Comparison of ENCODE assay signal across 22 cellular contexts in genomic region chr10:48705407-48705938, GRCh38. TPM values are rescaled to one million over a fixed set of nuclear protein-coding genes. Genes with fewer than 3 reads are reported as not detected.
"Had no signal": no experiment of that assay in that cellular context is flagged by ENCODE, and none has a peak within 500 bp of the region (broad histone marks: within the 10 kb centered on the region; RNA-seq: fewer than 3 reads in every experiment).

No MANE protein-coding gene starts in this region.

- H3K4me1 ChIP-seq: gastrocnemius medialis, vagina had no signal

- H3K27me3 ChIP-seq: gastrocnemius medialis, heart left ventricle, right atrium auricular region, tibial nerve, vagina had no signal

- H3K4me1 Mint-ChIP-seq: activated CD4-positive, alpha-beta T cell treated with anti-CD3 and anti-CD28 coated beads for 36 hours; immature natural killer cell; nephron progenitor cell had no signal

- H3K36me3 Mint-ChIP-seq: activated CD4-positive, alpha-beta memory T cell treated with anti-CD3 and anti-CD28 coated beads for 36 hours; immature natural killer cell had no signal

- ATAC-seq: activated CD4-positive, alpha-beta T cell treated with anti-CD3 and anti-CD28 coated beads for 36 hours; activated T-cell treated with anti-CD3 and anti-CD28 coated beads, Interleukin-2, amount 50 U/mL, for 4 hours; gastrocnemius medialis; heart left ventricle had no signal

- H3K27ac ChIP-seq: epithelial cell of prostate, gastrocnemius medialis, heart left ventricle, right atrium auricular region, tibial nerve, vagina, WERI-Rb-1 had no signal

- H3K9me3 Mint-ChIP-seq: activated CD4-positive, alpha-beta memory T cell treated with anti-CD3 and anti-CD28 coated beads for 36 hours; activated T-cell treated with anti-CD3 and anti-CD28 coated beads, Interleukin-2, amount 50 U/mL, for 4 hours; nephron progenitor cell had no signal

- H3K9me3 ChIP-seq: gastrocnemius medialis, heart left ventricle, right atrium auricular region, tibial nerve, vagina had no signal

- FAIRE-seq: astrocyte, bronchial epithelial cell had no signal

- DNase-seq: activated CD4-positive, alpha-beta memory T cell treated with anti-CD3 and anti-CD28 coated beads for 36 hours; activated CD4-positive, alpha-beta T cell treated with anti-CD3 and anti-CD28 coated beads for 36 hours; activated effector memory CD4-positive, alpha-beta T cell treated with Interleukin-2 at 50 U/mL for 16 hours; activated naive CD4-positive, alpha-beta T cell treated with anti-CD3 and anti-CD28 coated beads, Interleukin-2, amount 50 U/mL, for 16 hours; activated T-cell treated with anti-CD3 and anti-CD28 coated beads, Interleukin-2, amount 50 U/mL, for 4 hours; gastrocnemius medialis; heart left ventricle; immature natural killer cell; nephron progenitor cell; occipital lobe; stimulated activated CD4-positive, alpha-beta T cell treated with anti-CD3 and anti-CD28 coated beads, Interleukin-2, amount 100 ng/mL, for 48 hours; stimulated activated naive CD4-positive, alpha-beta T cell; substantia nigra; WERI-Rb-1 had no signal

- H3K4me3 Mint-ChIP-seq: activated CD4-positive, alpha-beta memory T cell treated with anti-CD3 and anti-CD28 coated beads for 36 hours; activated CD4-positive, alpha-beta T cell treated with anti-CD3 and anti-CD28 coated beads for 36 hours; activated T-cell treated with anti-CD3 and anti-CD28 coated beads, Interleukin-2, amount 50 U/mL, for 4 hours; immature natural killer cell; nephron progenitor cell had no signal

- H3K4me3 ChIP-seq: gastrocnemius medialis, heart left ventricle, right atrium auricular region, tibial nerve, vagina had no signal

- H3K36me3 ChIP-seq: gastrocnemius medialis, right atrium auricular region, tibial nerve, vagina, WERI-Rb-1 had no signal

- H3K27ac Mint-ChIP-seq: activated CD4-positive, alpha-beta memory T cell treated with anti-CD3 and anti-CD28 coated beads for 36 hours; activated CD4-positive, alpha-beta T cell treated with anti-CD3 and anti-CD28 coated beads for 36 hours; immature natural killer cell; nephron progenitor cell; progenitor cell of endocrine pancreas had no signal

RNA-seq across cellular contexts. Expression of gene WDFY4, which starts 20.8 kb away (rescaled TPM):
- total RNA-seq: activated CD4-positive, alpha-beta memory T cell treated with anti-CD3 and anti-CD28 coated beads for 36 hours; chondrocyte had no signal
